In the genomic region with DNA sequence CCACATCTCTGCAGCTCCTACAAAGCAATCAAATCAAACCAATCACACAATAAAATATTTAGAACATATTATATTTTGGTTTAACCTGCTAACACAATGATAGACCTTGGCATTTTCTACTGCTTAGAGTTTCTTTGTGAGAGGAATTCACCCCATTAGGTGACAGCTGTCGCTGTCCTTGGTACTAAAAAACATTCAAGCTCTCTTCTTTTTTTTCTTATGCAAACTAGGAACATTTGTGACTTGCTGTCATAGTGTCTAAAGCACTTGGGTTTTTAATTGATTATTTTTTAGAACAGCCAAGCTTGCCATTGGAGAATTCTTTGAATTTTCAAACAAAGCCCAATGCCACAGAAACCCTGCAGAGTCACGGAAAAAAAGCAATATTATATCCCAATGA, we compare ENCODE assay signal across 1 cellular context.
TF ChIP-seq lines count a peak whose summit lies in the region.

No MANE protein-coding gene starts in this region.

TF ChIP-seq in HepG2, 621 proteins besides CTCF, POLR2A, EP300 and RAD21 (continued from another document):
- TF ChIP-seq, protein P1, sequence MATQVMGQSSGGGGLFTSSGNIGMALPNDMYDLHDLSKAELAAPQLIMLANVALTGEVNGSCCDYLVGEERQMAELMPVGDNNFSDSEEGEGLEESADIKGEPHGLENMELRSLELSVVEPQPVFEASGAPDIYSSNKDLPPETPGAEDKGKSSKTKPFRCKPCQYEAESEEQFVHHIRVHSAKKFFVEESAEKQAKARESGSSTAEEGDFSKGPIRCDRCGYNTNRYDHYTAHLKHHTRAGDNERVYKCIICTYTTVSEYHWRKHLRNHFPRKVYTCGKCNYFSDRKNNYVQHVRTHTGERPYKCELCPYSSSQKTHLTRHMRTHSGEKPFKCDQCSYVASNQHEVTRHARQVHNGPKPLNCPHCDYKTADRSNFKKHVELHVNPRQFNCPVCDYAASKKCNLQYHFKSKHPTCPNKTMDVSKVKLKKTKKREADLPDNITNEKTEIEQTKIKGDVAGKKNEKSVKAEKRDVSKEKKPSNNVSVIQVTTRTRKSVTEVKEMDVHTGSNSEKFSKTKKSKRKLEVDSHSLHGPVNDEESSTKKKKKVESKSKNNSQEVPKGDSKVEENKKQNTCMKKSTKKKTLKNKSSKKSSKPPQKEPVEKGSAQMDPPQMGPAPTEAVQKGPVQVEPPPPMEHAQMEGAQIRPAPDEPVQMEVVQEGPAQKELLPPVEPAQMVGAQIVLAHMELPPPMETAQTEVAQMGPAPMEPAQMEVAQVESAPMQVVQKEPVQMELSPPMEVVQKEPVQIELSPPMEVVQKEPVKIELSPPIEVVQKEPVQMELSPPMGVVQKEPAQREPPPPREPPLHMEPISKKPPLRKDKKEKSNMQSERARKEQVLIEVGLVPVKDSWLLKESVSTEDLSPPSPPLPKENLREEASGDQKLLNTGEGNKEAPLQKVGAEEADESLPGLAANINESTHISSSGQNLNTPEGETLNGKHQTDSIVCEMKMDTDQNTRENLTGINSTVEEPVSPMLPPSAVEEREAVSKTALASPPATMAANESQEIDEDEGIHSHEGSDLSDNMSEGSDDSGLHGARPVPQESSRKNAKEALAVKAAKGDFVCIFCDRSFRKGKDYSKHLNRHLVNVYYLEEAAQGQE (IDR thresholded peaks at IDR 0.05; ENCODE audit: borderline replicate concordance in 1 of 2, low read depth in 1 of 2, low read length in 2 of 2) = peak; percentile 35 to 94
- no peak for TF ChIP-seq FOSL1 (CRISPR knock-in tag; IDR thresholded peaks at IDR 0.05; ENCODE audit: borderline replicate concordance)
